ENCODE assay signal across 1 cellular context in the genomic region with DNA sequence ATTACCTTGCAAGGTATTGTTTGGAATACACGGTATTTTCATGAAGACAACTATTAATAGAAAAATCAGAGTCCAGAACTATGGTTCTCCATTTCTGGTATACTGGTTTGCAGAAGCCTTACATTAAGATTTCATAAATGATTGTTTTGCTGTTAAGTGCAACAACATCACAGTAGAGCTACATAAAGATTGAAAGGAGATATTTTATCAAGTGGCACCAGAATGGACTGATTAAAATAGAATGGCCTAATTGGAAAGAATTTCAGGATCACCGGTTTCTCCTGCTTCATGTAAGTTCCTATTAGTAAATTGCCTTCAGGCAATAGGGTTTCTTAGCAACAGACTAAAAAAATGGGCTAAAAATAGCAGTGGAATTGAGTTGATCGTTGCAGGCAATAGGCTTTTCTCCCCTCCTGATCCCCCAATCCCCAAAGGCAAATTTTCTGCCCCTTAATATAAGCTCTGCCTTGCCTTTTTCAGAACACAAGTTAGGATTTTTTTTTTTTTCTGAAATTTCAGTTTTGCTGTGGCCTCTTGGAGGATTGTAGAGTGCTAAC.
TF ChIP-seq lines count a peak whose summit lies in the region.

No MANE protein-coding gene starts in this region.

TF ChIP-seq in endothelial cell of umbilical vein, 7 proteins besides CTCF, POLR2A, EP300 and RAD21:
- TF ChIP-seq MAX (IDR thresholded peaks at IDR 0.05; ENCODE audit: insufficient read depth, insufficient read length) (no peak), MYC (IDR thresholded peaks at IDR 0.05; ENCODE audit: low read depth, low read length) (no peak), POLR2AphosphoS5 (IDR thresholded peaks at IDR 0.05; ENCODE audit: insufficient read depth, low read depth, low read length) (no peak), JUN (IDR thresholded peaks at IDR 0.05; ENCODE audit: borderline replicate concordance, insufficient read depth, insufficient read length, low read depth) (no peak), GATA2 (IDR thresholded peaks at IDR 0.05; ENCODE audit: insufficient read depth, insufficient read length, low read depth, low read length) (no peak), EZH2 (IDR thresholded peaks at IDR 0.05; ENCODE audit: borderline replicate concordance, low read depth, low read length, severe bottlenecking) (no peak), FOS (IDR thresholded peaks at IDR 0.05; ENCODE audit: borderline replicate concordance, insufficient read depth, low read length) (no peak)
TF ChIP-seq in endothelial cell of umbilical vein: peak in this region for 0.
